18 cellular contexts compared by ENCODE assay signal in the genomic region with DNA sequence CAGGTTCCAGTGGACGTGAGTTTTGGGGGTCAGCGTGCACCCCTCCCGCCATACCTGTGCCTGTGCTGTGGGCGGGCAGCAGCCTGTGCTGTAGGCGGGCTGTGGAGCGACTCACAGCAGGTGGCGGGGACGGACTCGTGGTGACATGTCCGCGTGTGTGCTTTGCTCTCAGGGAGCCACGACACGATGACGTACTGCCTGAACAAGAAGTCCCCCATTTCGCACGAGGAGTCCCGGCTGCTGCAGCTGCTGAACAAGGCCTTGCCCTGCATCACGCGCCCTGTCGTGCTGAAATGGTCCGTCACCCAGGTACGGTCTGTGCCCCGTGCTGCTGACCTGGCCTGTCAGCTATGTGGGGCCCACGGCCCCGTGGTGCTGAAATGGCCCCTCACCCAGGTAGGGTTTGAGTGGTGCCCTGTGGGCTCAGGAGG. TPM values are rescaled to one million over a fixed set of nuclear protein-coding genes. Genes with fewer than 3 reads are reported as not detected.
DNase-seq lines count a peak whose midpoint lies in the region; ATAC-seq, FAIRE-seq and TF ChIP-seq lines count a peak whose summit lies in the region.
"Had no signal": no experiment of that assay in that cellular context is flagged by ENCODE, and none has a peak within 500 bp of the region (broad histone marks: within the 10 kb centered on the region; RNA-seq: fewer than 3 reads in every experiment).

No MANE protein-coding gene starts in this region.

- no peaks in the 10 kb centered on the region for H3K27me3 Mint-ChIP-seq in activated CD8-positive, alpha-beta memory T cell treated with anti-CD3 and anti-CD28 coated beads, Interleukin-2, amount 10 ng/mL, durations not matched to agents 7 days and 5 days

- POLR2A ChIA-PET in K562 (lab: Yijun Ruan, JAX): no interaction called here

- intact Hi-C loops in K562 (cut with micrococcal nuclease) (no loop called here), lower lobe of right lung (cut with DNase I) (no loop called here)

- H3K4me1 Mint-ChIP-seq in activated CD8-positive, alpha-beta memory T cell treated with anti-CD3 and anti-CD28 coated beads, Interleukin-2, amount 10 ng/mL, durations not matched to agents 7 days and 5 days: peaks cover 27% of the 10 kb centered on the region

- FAIRE-seq in K562 (lab: Jason Lieb, UNC): no peak
- FAIRE-seq: A204.1, GM12878 had no signal

- no peak for TF ChIP-seq RAD21 in K562 (CRISPR knock-in tag; conservative IDR thresholded peaks at IDR 0.05 in 1 of 2, IDR thresholded peaks at IDR 0.05 in 1 of 2)

- H3K27ac Mint-ChIP-seq in activated CD8-positive, alpha-beta memory T cell treated with anti-CD3 and anti-CD28 coated beads, Interleukin-2, amount 10 ng/mL, durations not matched to agents 7 days and 5 days: no peak overlapping the region

- no peaks in the 10 kb centered on the region for H3K9me3 Mint-ChIP-seq in activated CD8-positive, alpha-beta memory T cell treated with anti-CD3 and anti-CD28 coated beads, Interleukin-2, amount 10 ng/mL, durations not matched to agents 7 days and 5 days (ENCODE audit: low read depth)

- no peak overlapping the region for H3K9ac ChIP-seq in K562 (ENCODE audit: insufficient read depth in 1 of 2, low read depth in 2 of 2, low read length in 2 of 2)

- no peak overlapping the region for H3K27ac ChIP-seq in K562 (ENCODE audit: extremely low read depth, low read depth, low read length)
- H3K27ac ChIP-seq in lower lobe of right lung: no peak overlapping the region
- H3K27ac ChIP-seq in suprapubic skin: no peak overlapping the region
- H3K27ac ChIP-seq: C4-2B had no signal

- H3K36me3 ChIP-seq in K562 (ENCODE audit: control insufficient read depth, insufficient read depth, low read length) (peaks cover 80% of the 10 kb centered on the region), lower lobe of right lung (peaks cover 80% of the 10 kb centered on the region), suprapubic skin (peaks cover 66% of the 10 kb centered on the region)

- BruUV-seq in K562 (replicated peaks; lab: Mats Ljungman, UMichigan): no TSS peak

- H3K9me1 ChIP-seq in K562 (ENCODE audit: control insufficient read depth, insufficient read depth, low read length): no peaks in the 10 kb centered on the region

- no peak overlapping the region for H2AFZ ChIP-seq in K562 (ENCODE audit: low read depth, low read length)

- ATAC-seq in activated CD8-positive, alpha-beta memory T cell treated with anti-CD3 and anti-CD28 coated beads, Interleukin-2, amount 10 ng/mL, durations not matched to agents 7 days and 5 days: no peak
- ATAC-seq in K562 (no peak), lower lobe of right lung (no peak), HG02885 (IDR thresholded peaks at IDR 0.05; ENCODE audit: poor library complexity, unreplicated experiment) (no peak)
- ATAC-seq: GM12878 had no signal

- H3K9me3 ChIP-seq in K562 (replicated peaks; ENCODE audit: control insufficient read depth, insufficient read depth, low read depth, low read length) (no peaks in the 10 kb centered on the region), lower lobe of right lung (no peaks in the 10 kb centered on the region), suprapubic skin (no peaks in the 10 kb centered on the region)

- H3K4me1 ChIP-seq in K562 (replicated peaks in 1 of 2; ENCODE audit: control insufficient read depth in 2 of 2, insufficient read depth in 2 of 2, low read length in 2 of 2) (peaks cover 0 to 5% of the 10 kb centered on the region in 2 experiments; a peak in 2 of 5 replicates), lower lobe of right lung (no peaks in the 10 kb centered on the region), suprapubic skin (peaks cover 4% of the 10 kb centered on the region)

- no peak overlapping the region for H3K4me3 ChIP-seq in K562
- no peak overlapping the region for H3K4me3 ChIP-seq in lower lobe of right lung
- no peak overlapping the region for H3K4me3 ChIP-seq in suprapubic skin
- H3K4me3 ChIP-seq: GM12878 had no signal

- H4K20me1 ChIP-seq in K562 (replicated peaks; ENCODE audit: control insufficient read depth, insufficient read depth, low read length): no peaks in the 10 kb centered on the region

- TF ChIP-seq EP300 in K562 (IDR thresholded peaks at IDR 0.05; ENCODE audit: low read length) (no peak), suprapubic skin (IDR thresholded peaks at IDR 0.05) (no peak)

- no peak overlapping the region for H3K4me2 ChIP-seq in K562 (ENCODE audit: insufficient read depth, low read length)

- WGBS in K562 (ENCODE audit: insufficient coverage, low coverage, missing lambda C conversion rate): 99% methylated on average over 21 of the region's 25 CpGs
- whole genome bisulfite sequencing in suprapubic skin: 96% methylated on average over 4 of the region's 25 CpGs

- H3K4me3 Mint-ChIP-seq in activated CD8-positive, alpha-beta memory T cell treated with anti-CD3 and anti-CD28 coated beads, Interleukin-2, amount 10 ng/mL, durations not matched to agents 7 days and 5 days: no peak overlapping the region

- DNase-seq in activated CD8-positive, alpha-beta memory T cell treated with anti-CD3 and anti-CD28 coated beads, Interleukin-2, amount 50 U/mL, for 4 hours: peak; percentile 13
- DNase-seq in activated CD8-positive, alpha-beta memory T cell treated with anti-CD3 and anti-CD28 coated beads, Interleukin-2, amount 10 ng/mL, durations not matched to agents 7 days and 5 days: no peak
- DNase-seq in K562 (ENCODE audit: extremely low read depth in 1 of 4, low spot score in 3 of 4) (no peak), lower lobe of right lung (peak; percentile 35), suprapubic skin (ENCODE audit: low spot score in 2 of 2) (peak; percentile 49 to 72), GOT3 (lab: John Stamatoyannopoulos, UW) (no peak), kidney glomerular epithelial cell (lab: John Stamatoyannopoulos, UW) (no peak)
- DNase-seq: COR-L47, DMS53, NCI-H187 treated with DMSO at 0.1 percent for 48 hours, NCI-H2171, NCI-H446 treated with DMSO at 0.1 percent for 48 hours, NCI-H82, SHP77 treated with DMSO at 0.1 percent for 48 hours had no signal

- H3K36me3 Mint-ChIP-seq in activated CD8-positive, alpha-beta memory T cell treated with anti-CD3 and anti-CD28 coated beads, Interleukin-2, amount 10 ng/mL, durations not matched to agents 7 days and 5 days: peaks cover 60% of the 10 kb centered on the region

- CTCF ChIA-PET in activated CD8-positive, alpha-beta memory T cell treated with anti-CD3 and anti-CD28 coated beads, Interleukin-2, amount 10 ng/mL, durations not matched to agents 7 days and 5 days (lab: Charles Lee): no interaction called here
- CTCF ChIA-PET in K562 (lab: Yijun Ruan, JAX; ENCODE audit: low intra/inter-chr PET ratio): no interaction called here

- in situ Hi-C loops in K562 (cut with MboI): no loop called here

- H3K79me2 ChIP-seq in K562 (ENCODE audit: control insufficient read depth, insufficient read depth, low read length): peaks cover 36% of the 10 kb centered on the region

- H3K27me3 ChIP-seq in K562 (ENCODE audit: control insufficient read depth in 2 of 2, insufficient read depth in 2 of 2, low read length in 2 of 2) (no peaks in the 10 kb centered on the region), lower lobe of right lung (ENCODE audit: low read depth) (no peaks in the 10 kb centered on the region), suprapubic skin (no peaks in the 10 kb centered on the region)

- TF ChIP-seq CTCF in K562 (IDR thresholded peaks at IDR 0.05 in 2 of 3, conservative IDR thresholded peaks at IDR 0.05 in 1 of 3; ENCODE audit: insufficient read depth in 2 of 3, low read depth in 1 of 3, low read length in 3 of 3) (no peak), lower lobe of right lung (IDR thresholded peaks at IDR 0.05) (no peak), suprapubic skin (IDR thresholded peaks at IDR 0.05) (no peak)

- TF ChIP-seq POLR2A in K562 (conservative IDR thresholded peaks at IDR 0.05) (no peak), suprapubic skin (IDR thresholded peaks at IDR 0.05) (no peak)

RNA-seq across cellular contexts. Expression of a gene that starts 7.4 kb away (rescaled TPM):
- 10 to 100 TPM; 41.1 to 67.9 TPM for total RNA-seq in activated CD8-positive, alpha-beta memory T cell treated with anti-CD3 and anti-CD28 coated beads, Interleukin-2, amount 10 ng/mL, durations not matched to agents 7 days and 5 days
- 52.4 and 139 TPM in 2 replicates for total RNA-seq in K562 (2011; cell fraction: chromatin; rRNA removed; ENCODE audit: low replicate concordance)
- 83.4 and 116 TPM in 2 replicates for total RNA-seq in K562 (2011; cell fraction: nucleolus; rRNA removed)
- 77.7 and 93.6 TPM in 2 replicates for total RNA-seq in K562 (2011; cell fraction: nucleoplasm; rRNA removed)
- total RNA-seq in K562 (2014; rRNA removed) (43.8 and 63.8 TPM in 2 replicates), K562 (2014; rRNA removed; fragmentation: Illumina TruSeq; extraction: Trizol) (10.8 and 12.2 TPM in 2 replicates), K562 (2015; rRNA removed; fragmentation: Illumina TruSeq; extraction: Trizol) (26.0 and 27.3 TPM in 2 replicates), K562 (2021) (50.5 and 52.6 TPM in 2 replicates), lower lobe of right lung (23.7 TPM), suprapubic skin (10 to 100 TPM; 22.4 to 78.3 (median 54.2) TPM)
- polyA plus RNA-seq in K562 (2011; rRNA removed) (39.5 and 63.7 TPM in 2 replicates), K562 (2014; fragmentation: Illumina TruSeq; extraction: Trizol) (40.7 and 60.2 TPM in 2 replicates), K562 (2014; fragmentation: Nextera tagmentation; extraction: Ambion mirVana) (1 to 10 TPM; 6.0 to 6.2 TPM), K562 (2014; rRNA removed) (57.0 and 60.2 TPM in 2 replicates)
- 70.2 and 75.4 TPM in 2 replicates for polyA plus RNA-seq in K562 (2011; cell fraction: cytosol; rRNA removed)
- 99.5 and 137 TPM in 2 replicates for polyA plus RNA-seq in K562 (2011; cell fraction: nucleus; rRNA removed)
- polyA plus RNA-seq in K562 (2012): 42.8 and 49.2 TPM in 2 replicates
- polyA minus RNA-seq in K562 (2011; rRNA and poly(A)+ RNA removed): 27.5 and 36.2 TPM in 2 replicates
- polyA minus RNA-seq in K562 (2011; cell fraction: cytosol; rRNA and poly(A)+ RNA removed): 64.6 and 108 TPM in 2 replicates
- 37.3 and 47.7 TPM in 2 replicates for polyA minus RNA-seq in K562 (2011; cell fraction: nucleus; rRNA and poly(A)+ RNA removed)

RNA-seq across cellular contexts. Expression of a gene that starts 30.0 kb away (rescaled TPM):
- 10 to 100 TPM; 53.2 to 57.2 TPM for total RNA-seq in activated CD8-positive, alpha-beta memory T cell treated with anti-CD3 and anti-CD28 coated beads, Interleukin-2, amount 10 ng/mL, durations not matched to agents 7 days and 5 days
- 8.2 and 16.9 TPM in 2 replicates for total RNA-seq in K562 (2011; cell fraction: chromatin; rRNA removed; ENCODE audit: low replicate concordance)
- 12.7 and 13.9 TPM in 2 replicates for total RNA-seq in K562 (2011; cell fraction: nucleolus; rRNA removed)
- total RNA-seq in K562 (2011; cell fraction: nucleoplasm; rRNA removed): 7.4 and 11.1 TPM in 2 replicates
- 28.6 and 34.9 TPM in 2 replicates for total RNA-seq in K562 (2014; rRNA removed)
- total RNA-seq in K562 (2014; rRNA removed; fragmentation: Illumina TruSeq; extraction: Trizol): 1.8 and 2.7 TPM in 2 replicates
- 11.6 and 13.3 TPM in 2 replicates for total RNA-seq in K562 (2015; rRNA removed; fragmentation: Illumina TruSeq; extraction: Trizol)
- total RNA-seq in K562 (2021): 34.1 and 35.2 TPM in 2 replicates
- 8.0 and 13.2 TPM in 2 replicates for polyA plus RNA-seq in K562 (2011; rRNA removed)
- polyA plus RNA-seq in K562 (2011; cell fraction: cytosol; rRNA removed): 11.9 and 25.0 TPM in 2 replicates
- polyA plus RNA-seq in K562 (2011; cell fraction: nucleus; rRNA removed): 21.1 and 25.4 TPM in 2 replicates
- 18.5 and 21.7 TPM in 2 replicates for polyA plus RNA-seq in K562 (2012)
- 4.7 and 14.6 TPM in 2 replicates for polyA plus RNA-seq in K562 (2014; fragmentation: Illumina TruSeq; extraction: Trizol)
- under 1 TPM; 0.24 to 0.50 TPM for polyA plus RNA-seq in K562 (2014; fragmentation: Nextera tagmentation; extraction: Ambion mirVana)
- 23.7 and 26.4 TPM in 2 replicates for polyA plus RNA-seq in K562 (2014; rRNA removed)
- polyA minus RNA-seq in K562 (2011; rRNA and poly(A)+ RNA removed): 4.6 and 6.0 TPM in 2 replicates
- polyA minus RNA-seq in K562 (2011; cell fraction: cytosol; rRNA and poly(A)+ RNA removed): 8.3 and 9.6 TPM in 2 replicates
- polyA minus RNA-seq in K562 (2011; cell fraction: nucleus; rRNA and poly(A)+ RNA removed): 5.1 and 5.6 TPM in 2 replicates
- 47.1 TPM for total RNA-seq in lower lobe of right lung
- 10 to 100 TPM; 29.7 to 36.4 (median 34.3) TPM for total RNA-seq in suprapubic skin

Comparison
In these comparisons a context has a peak if more than half of its experiments do, and no peak if none do; other contexts are left out.
1. DNase-seq: peak in activated CD8-positive, alpha-beta memory T cell treated with anti-CD3 and anti-CD28 coated beads, Interleukin-2, amount 50 U/mL, for 4 hours (single experiment), lower lobe of right lung (single experiment) and suprapubic skin (2 of 2); none in activated CD8-positive, alpha-beta memory T cell treated with anti-CD3 and anti-CD28 coated beads, Interleukin-2, amount 10 ng/mL, durations not matched to agents 7 days and 5 days (single experiment), K562 (0 of 4), GOT3 (single experiment) and kidney glomerular epithelial cell (single experiment).